8 cellular contexts compared by ENCODE assay signal in the genomic region with DNA sequence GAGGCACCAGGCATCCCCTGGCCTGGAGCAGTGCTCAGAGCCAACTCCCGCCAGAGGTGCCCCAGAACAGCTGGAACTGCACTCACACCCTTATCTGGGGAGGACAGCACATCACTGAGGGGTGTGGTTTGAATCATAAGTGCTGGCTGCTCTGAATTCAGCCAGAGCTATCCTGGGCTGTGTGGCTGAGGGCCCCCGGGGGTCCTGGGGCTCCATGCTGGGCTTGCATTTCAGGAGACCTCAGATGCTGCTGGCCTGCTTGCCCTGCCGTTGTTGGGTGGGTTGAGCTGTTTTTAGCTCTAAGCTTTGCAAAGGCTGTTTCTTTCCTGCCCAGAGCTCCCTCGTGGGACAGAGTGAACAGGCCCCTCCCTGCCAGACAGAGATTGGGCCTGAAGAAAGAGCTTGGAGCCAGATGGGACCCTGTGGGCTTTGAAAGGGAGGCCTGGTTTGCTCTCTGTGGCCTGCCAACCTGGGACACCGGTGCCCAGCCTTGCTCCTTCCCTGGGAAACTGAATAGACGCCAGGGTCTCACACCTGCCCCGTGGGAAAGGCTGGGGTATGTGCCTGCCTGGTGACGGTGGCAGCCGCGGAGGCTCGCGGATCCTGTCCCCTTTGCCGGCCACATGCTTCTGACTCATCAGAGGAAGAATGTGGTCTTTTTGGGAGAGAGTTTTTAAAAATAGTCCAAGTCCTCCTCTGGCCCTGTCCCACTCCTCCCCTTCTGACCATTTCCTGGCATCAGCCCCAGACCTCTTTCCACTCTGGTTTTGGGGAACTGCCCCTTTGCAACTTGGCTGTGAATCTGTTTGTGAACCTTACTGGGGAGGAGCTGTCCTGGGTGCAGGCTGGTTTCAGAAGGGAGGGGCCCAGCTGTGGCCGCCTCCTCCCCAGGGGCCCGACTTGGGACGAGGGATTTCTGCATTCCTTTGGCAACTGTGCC. TPM values are rescaled to one million over a fixed set of nuclear protein-coding genes. Genes with fewer than 3 reads are reported as not detected.
A peak's percentile ranks its signal among the peaks of the same experiment; 100 is the strongest.
DNase-seq lines count a peak whose midpoint lies in the region; ATAC-seq and TF ChIP-seq lines count a peak whose summit lies in the region.

No MANE protein-coding gene starts in this region.

- H3K9me3 ChIP-seq in MG63 (no peaks in the 10 kb centered on the region), lower lobe of right lung (no peaks in the 10 kb centered on the region), upper lobe of left lung (no peaks in the 10 kb centered on the region)
- H3K9me3 ChIP-seq in CD4-positive, alpha-beta memory T cell (ENCODE audit: control insufficient read depth in 1 of 2, low read length in 2 of 2) = no peaks in the 10 kb centered on the region

- H3K27me3 Mint-ChIP-seq in dendritic cell treated with granulocyte-macrophage colony-stimulating factor and Interleukin-4, amounts not matched to agents 40 ng/mL and 50 ng/mL, for 4 days = peaks cover 24% of the 10 kb centered on the region
- H3K27me3 Mint-ChIP-seq in CD4-positive, alpha-beta memory T cell = peaks cover 3 to 8% of the 10 kb centered on the region in 2 donors

- no peak overlapping the region for H3K4me3 Mint-ChIP-seq in dendritic cell treated with granulocyte-macrophage colony-stimulating factor and Interleukin-4, amounts not matched to agents 40 ng/mL and 50 ng/mL, for 4 days
- H3K4me3 Mint-ChIP-seq in CD4-positive, alpha-beta memory T cell = no peak overlapping the region

- no peaks in the 10 kb centered on the region for H3K36me3 Mint-ChIP-seq in dendritic cell treated with granulocyte-macrophage colony-stimulating factor and Interleukin-4, amounts not matched to agents 40 ng/mL and 50 ng/mL, for 4 days (ENCODE audit: low read depth)
- H3K36me3 Mint-ChIP-seq in CD4-positive, alpha-beta memory T cell = no peaks in the 10 kb centered on the region

- DNase-seq in MG63 = peak; percentile 81
- peak; percentile 71 for DNase-seq in lower lobe of right lung
- DNase-seq in upper lobe of left lung = peak; percentile 71 to 87
- no peak for DNase-seq in SHP77 (lab: John Stamatoyannopoulos, UW)
- no peak for DNase-seq in DMS79 (lab: John Stamatoyannopoulos, UW)
- DNase-seq in CD4-positive, alpha-beta memory T cell = no peak
- no peak for DNase-seq in stimulated activated naive CD4-positive, alpha-beta T cell treated with Interleukin-2 at 50 U/mL for 16 hours (lab: John Stamatoyannopoulos, UW)

- TF ChIP-seq CTCF in lower lobe of right lung (IDR thresholded peaks at IDR 0.05) (no peak), upper lobe of left lung (IDR thresholded peaks at IDR 0.05) (no peak)

- CTCF ChIA-PET in CD4-positive, alpha-beta memory T cell (lab: Charles Lee; ENCODE audit: partially characterized antibody) = no interaction called here

- H3K4me1 ChIP-seq in lower lobe of right lung (peaks cover 46% of the 10 kb centered on the region), upper lobe of left lung (peaks cover 14 to 37% (median 33%) of the 10 kb centered on the region in 4 donors)
- H3K4me1 ChIP-seq in CD4-positive, alpha-beta memory T cell (ENCODE audit: insufficient read depth, low read length) = no peaks in the 10 kb centered on the region

- H3K27ac Mint-ChIP-seq in dendritic cell treated with granulocyte-macrophage colony-stimulating factor and Interleukin-4, amounts not matched to agents 40 ng/mL and 50 ng/mL, for 4 days = peak overlapping the region; percentile 76
- H3K27ac Mint-ChIP-seq in CD4-positive, alpha-beta memory T cell = no peak overlapping the region

- ATAC-seq in lower lobe of right lung (peak; percentile 75 to 85), upper lobe of left lung (ENCODE audit: low FRiP score in 2 of 2) (peak; percentile 71 to 90)

- WGBS in upper lobe of left lung, 2 donors = 31 to 32% methylated on average over 9 to 15 of the region's 16 CpGs

- intact Hi-C loops in dendritic cell treated with granulocyte-macrophage colony-stimulating factor and Interleukin-4, amounts not matched to agents 40 ng/mL and 50 ng/mL, for 4 days (cut with micrococcal nuclease) = no loop called here
- intact Hi-C loops in lower lobe of right lung (cut with DNase I) = no loop called here
- intact Hi-C loops in CD4-positive, alpha-beta memory T cell (cut with micrococcal nuclease) = no loop called here

- H3K36me3 ChIP-seq in MG63 (no peaks in the 10 kb centered on the region), lower lobe of right lung (no peaks in the 10 kb centered on the region), upper lobe of left lung (no peaks in the 10 kb centered on the region)
- H3K36me3 ChIP-seq in CD4-positive, alpha-beta memory T cell (ENCODE audit: insufficient read depth, low read length) = no peaks in the 10 kb centered on the region

- no peak overlapping the region for H3K4me3 ChIP-seq in MG63
- no peak overlapping the region for H3K4me3 ChIP-seq in lower lobe of right lung
- H3K4me3 ChIP-seq in upper lobe of left lung = no peak overlapping the region
- no peak overlapping the region for H3K4me3 ChIP-seq in CD4-positive, alpha-beta memory T cell (ENCODE audit: low read length in 2 of 2)

- POLR2A ChIA-PET in CD4-positive, alpha-beta memory T cell (lab: Charles Lee; ENCODE audit: partially characterized antibody) = no interaction called here

- H3K4me1 Mint-ChIP-seq in dendritic cell treated with granulocyte-macrophage colony-stimulating factor and Interleukin-4, amounts not matched to agents 40 ng/mL and 50 ng/mL, for 4 days (ENCODE audit: low read depth) = peaks cover 52% of the 10 kb centered on the region
- no peaks in the 10 kb centered on the region for H3K4me1 Mint-ChIP-seq in CD4-positive, alpha-beta memory T cell

- H3K27me3 ChIP-seq in MG63 (no peaks in the 10 kb centered on the region), lower lobe of right lung (ENCODE audit: low read depth) (no peaks in the 10 kb centered on the region), upper lobe of left lung (no peaks in the 10 kb centered on the region)
- no peaks in the 10 kb centered on the region for H3K27me3 ChIP-seq in CD4-positive, alpha-beta memory T cell (ENCODE audit: insufficient read depth, low read length)

- H3K9me3 Mint-ChIP-seq in dendritic cell treated with granulocyte-macrophage colony-stimulating factor and Interleukin-4, amounts not matched to agents 40 ng/mL and 50 ng/mL, for 4 days = no peaks in the 10 kb centered on the region
- H3K9me3 Mint-ChIP-seq in CD4-positive, alpha-beta memory T cell = no peaks in the 10 kb centered on the region

- TF ChIP-seq POLR2A in upper lobe of left lung (IDR thresholded peaks at IDR 0.05) = peak in 1 of 4 donors; percentile 18

- TF ChIP-seq EP300 in upper lobe of left lung (IDR thresholded peaks at IDR 0.05) = peak in 1 of 4 donors; percentile 67

- H3K27ac ChIP-seq in lower lobe of right lung = peak overlapping the region; percentile 87
- peak overlapping the region; percentile 77 to 91 (median 84) for H3K27ac ChIP-seq in upper lobe of left lung
- H3K27ac ChIP-seq in CD4-positive, alpha-beta memory T cell (ENCODE audit: low read depth, low read length) = no peak overlapping the region

RNA-seq across cellular contexts. Expression of a gene that starts 30.0 kb away (rescaled TPM):
- 7.6 and 15.9 TPM in 2 replicates for total RNA-seq in MG63 (2014; rRNA removed; shearing (Covaris generic); ENCODE audit: low replicate concordance)
- 57.9 TPM for total RNA-seq in lower lobe of right lung
- 100 to 1,000 TPM in 1 of 6 donors, 10 to 100 TPM in 5; 17.6 to 172 (median 50.0) TPM for total RNA-seq in upper lobe of left lung
- under 1 TPM; 0.47 to 0.78 TPM for total RNA-seq in CD4-positive, alpha-beta memory T cell
- polyA plus RNA-seq in CD4-positive, alpha-beta memory T cell = not detected

Comparison
In these comparisons a context has a peak if more than half of its experiments do, and no peak if none do; other contexts are left out.
1. DNase-seq: peak in MG63 (single experiment), lower lobe of right lung (single experiment) and upper lobe of left lung (2 of 2); none in SHP77 (0 of 2), DMS79 (single experiment), CD4-positive, alpha-beta memory T cell (0 of 5) and stimulated activated naive CD4-positive, alpha-beta T cell treated with Interleukin-2 at 50 U/mL for 16 hours (single experiment).